ENCODE assay signal across 10 cellular contexts in genomic region chr15:31372635-31373091, GRCh38. TPM values are rescaled to one million over a fixed set of nuclear protein-coding genes. Genes with fewer than 3 reads are reported as not detected.
A peak's percentile ranks its signal among the peaks of the same experiment; 100 is the strongest.
DNase-seq lines count a peak whose midpoint lies in the region; ATAC-seq and TF ChIP-seq lines count a peak whose summit lies in the region.
"Had no signal": no experiment of that assay in that cellular context is flagged by ENCODE, and none has a peak within 500 bp of the region (broad histone marks: within the 10 kb centered on the region; RNA-seq: fewer than 3 reads in every experiment).

No MANE protein-coding gene starts in this region.

- no peaks in the 10 kb centered on the region for H3K9me3 Mint-ChIP-seq in Caco-2 (ENCODE audit: unreplicated experiment)
- H3K9me3 Mint-ChIP-seq in osteocyte (ENCODE audit: unreplicated experiment) = peaks cover 16% of the 10 kb centered on the region

- H3K4me1 Mint-ChIP-seq in Caco-2 (ENCODE audit: low read depth, unreplicated experiment) = peaks cover 5% of the 10 kb centered on the region
- peaks cover 42% of the 10 kb centered on the region for H3K4me1 Mint-ChIP-seq in osteocyte (ENCODE audit: unreplicated experiment)

- H3K36me3 Mint-ChIP-seq in Caco-2 (ENCODE audit: insufficient read depth, unreplicated experiment) (peaks cover 5% of the 10 kb centered on the region), osteocyte (ENCODE audit: unreplicated experiment) (peaks cover 17% of the 10 kb centered on the region)

- no peaks in the 10 kb centered on the region for H3K9me3 ChIP-seq in Caco-2
- H3K9me3 ChIP-seq: ascending aorta had no signal

- no peaks in the 10 kb centered on the region; the same call in 1 of the 2 replicates for H3K36me3 ChIP-seq in Caco-2 (ENCODE audit: control insufficient read depth, insufficient read depth, low read length)

- H3K27me3 Mint-ChIP-seq in Caco-2 (ENCODE audit: insufficient read depth, unreplicated experiment) = no peaks in the 10 kb centered on the region
- no peaks in the 10 kb centered on the region for H3K27me3 Mint-ChIP-seq in osteocyte (ENCODE audit: unreplicated experiment)

- CTCF ChIA-PET in Caco-2 (lab: Charles Lee) = interaction anchor here (0.5 to 1.4 kb wide), 3 partner anchors 18 to 109 kb away, joined by 3 read pairs; no protein-coding TSS in a partner anchor

- H3K27ac ChIP-seq in foreskin keratinocyte = no peak overlapping the region

- intact Hi-C loops in Caco-2 (cut with micrococcal nuclease; ENCODE audit: unreplicated experiment) = loop anchor here (1.0 to 10.0 kb wide), 2 partner anchors 43 to 118 kb away; no protein-coding TSS in a partner anchor

- POLR2A ChIA-PET in Caco-2 (lab: Charles Lee) = no interaction called here

- TF ChIP-seq CTCF in Caco-2 (IDR thresholded peaks at IDR 0.05; ENCODE audit: insufficient read depth in 1 of 2, low read depth in 1 of 2, low read length in 1 of 2, severe bottlenecking in 1 of 2, unreplicated experiment in 1 of 2) (no peak), foreskin keratinocyte (conservative IDR thresholded peaks at IDR 0.05) (no peak), osteocyte (IDR thresholded peaks at IDR 0.05) (no peak)

- no TSS peak for BruUV-seq in Caco-2 (replicated peaks; lab: Mats Ljungman, UMichigan)

- H3K4me1 ChIP-seq in Caco-2 = peaks cover 30% of the 10 kb centered on the region
- no peaks in the 10 kb centered on the region for H3K4me1 ChIP-seq in foreskin keratinocyte

- H3K27ac Mint-ChIP-seq in Caco-2 (ENCODE audit: unreplicated experiment) (no peak overlapping the region), osteocyte (ENCODE audit: unreplicated experiment) (peak overlapping the region; percentile 84)

- no peak overlapping the region for H3K4me3 Mint-ChIP-seq in Caco-2 (ENCODE audit: unreplicated experiment)
- peak overlapping the region; percentile 47 for H3K4me3 Mint-ChIP-seq in osteocyte (ENCODE audit: unreplicated experiment)

- ATAC-seq in foreskin keratinocyte (peak; percentile 76), GM19023 (IDR thresholded peaks at IDR 0.05; ENCODE audit: unreplicated experiment) (no peak)

- no peak overlapping the region for H3K4me3 ChIP-seq in Caco-2 (ENCODE audit: low read depth, low read length)
- H3K4me3 ChIP-seq: ascending aorta had no signal

- peak; percentile 81 to 85 for DNase-seq in Caco-2
- DNase-seq in SHP77 (lab: John Stamatoyannopoulos, UW) = peak; percentile 73 to 85
- DNase-seq in foreskin keratinocyte = peak; percentile 59 to 82
- DNase-seq in osteocyte (ENCODE audit: extremely low spot score, unreplicated experiment) = peak; percentile 90
- DNase-seq in activated CD8-positive, alpha-beta memory T cell treated with anti-CD3 and anti-CD28 coated beads, Interleukin-2, amount 50 U/mL, for 4 hours = no peak
- DNase-seq in LoVo (ENCODE audit: low spot score) = no peak
- no peak for DNase-seq in NCI-H1436 treated with DMSO at 0.1 percent for 48 hours (lab: John Stamatoyannopoulos, UW)
- DNase-seq: NCI-H446 treated with DMSO at 0.1 percent for 48 hours had no signal

- H3K27me3 ChIP-seq in Caco-2 (replicated peaks; ENCODE audit: control insufficient read depth, insufficient read depth, low read length) (no peaks in the 10 kb centered on the region), foreskin keratinocyte (no peaks in the 10 kb centered on the region)
- H3K27me3 ChIP-seq: ascending aorta had no signal

RNA-seq across cellular contexts. Expression of gene KLF13, which starts 46.0 kb away (rescaled TPM):
- total RNA-seq in Caco-2 (2022) (16.6 and 18.8 TPM in 2 replicates), foreskin keratinocyte (57.9 and 58.1 TPM in 2 replicates), osteocyte (54.5 and 57.7 TPM in 2 replicates)
- 54.9 and 55.8 TPM in 2 replicates for polyA plus RNA-seq in foreskin keratinocyte

Comparison
In these comparisons a context has a peak if more than half of its experiments do, and no peak if none do; other contexts are left out.
1. DNase-seq: peak in Caco-2 (2 of 2), SHP77 (2 of 2), foreskin keratinocyte (2 of 2) and osteocyte (single experiment); none in activated CD8-positive, alpha-beta memory T cell treated with anti-CD3 and anti-CD28 coated beads, Interleukin-2, amount 50 U/mL, for 4 hours (single experiment), LoVo (single experiment) and NCI-H1436 treated with DMSO at 0.1 percent for 48 hours (single experiment).